In genomic region chr2:68833162-68833561, GRCh38 we compare ENCODE assay signal across 15 cellular contexts. TPM values are rescaled to one million over a fixed set of nuclear protein-coding genes. Genes with fewer than 3 reads are reported as not detected.
A peak's percentile ranks its signal among the peaks of the same experiment; 100 is the strongest.
DNase-seq lines count a peak whose midpoint lies in the region; ATAC-seq and TF ChIP-seq lines count a peak whose summit lies in the region.
"Had no signal": no experiment of that assay in that cellular context is flagged by ENCODE, and none has a peak within 500 bp of the region (broad histone marks: within the 10 kb centered on the region; RNA-seq: fewer than 3 reads in every experiment).

No MANE protein-coding gene starts in this region.

- WGBS in heart right ventricle, 2 donors = 96 to 99% methylated on average over 2 of the region's 2 CpGs
- WGBS in upper lobe of left lung, 2 donors = 95 to 97% methylated on average over 2 of the region's 2 CpGs

- H3K4me1 ChIP-seq in heart right ventricle (peaks cover 19 to 98% (median 53%) of the 10 kb centered on the region in 9 donors), upper lobe of left lung (peaks cover 54 to 58% (median 56%) of the 10 kb centered on the region in 4 donors)
- peaks cover 38% of the 10 kb centered on the region for H3K4me1 ChIP-seq in effector memory CD4-positive, alpha-beta T cell (ENCODE audit: control insufficient read depth, insufficient read depth, low read length, poor library complexity, severe bottlenecking)

- H3K4me3 Mint-ChIP-seq in natural killer cell treated with Interleukin-12 subunit alpha and Interleukin-12 subunit beta and Interleukin-15 and Interleukin-18, amount 100 ng/mL, for 72 hours = peak overlapping the region; percentile 73

- H3K4me1 Mint-ChIP-seq in natural killer cell treated with Interleukin-12 subunit alpha and Interleukin-12 subunit beta and Interleukin-15 and Interleukin-18, amount 100 ng/mL, for 72 hours (ENCODE audit: low read depth in 2 of 2) = peaks cover 72 to 82% of the 10 kb centered on the region in 2 donors

- ATAC-seq in heart right ventricle (no peak), left ventricle myocardium superior (no peak), upper lobe of left lung (ENCODE audit: low FRiP score in 2 of 2) (no peak), GM18909 (IDR thresholded peaks at IDR 0.05; ENCODE audit: poor library complexity, unreplicated experiment) (no peak)
- ATAC-seq in natural killer cell treated with Interleukin-12 subunit alpha and Interleukin-12 subunit beta and Interleukin-15 and Interleukin-18, amount 100 ng/mL, for 72 hours = no peak
- no peak for ATAC-seq in activated CD4-positive, CD25-positive, alpha-beta regulatory T cell treated with anti-CD3 and anti-CD28 coated beads, Interleukin-2, amount 50 U/mL, for 24 hours

- H3K9me3 Mint-ChIP-seq in natural killer cell treated with Interleukin-12 subunit alpha and Interleukin-12 subunit beta and Interleukin-15 and Interleukin-18, amount 100 ng/mL, for 72 hours = no peaks in the 10 kb centered on the region

- peak overlapping the region; percentile 97 for H3K27ac Mint-ChIP-seq in natural killer cell treated with Interleukin-12 subunit alpha and Interleukin-12 subunit beta and Interleukin-15 and Interleukin-18, amount 100 ng/mL, for 72 hours

- H3K27me3 ChIP-seq in heart right ventricle (no peaks in the 10 kb centered on the region), upper lobe of left lung (no peaks in the 10 kb centered on the region)
- H3K27me3 ChIP-seq in effector memory CD4-positive, alpha-beta T cell (replicated peaks; ENCODE audit: control insufficient read depth, insufficient read depth, low read length, poor library complexity, severe bottlenecking) = no peaks in the 10 kb centered on the region
- H3K27me3 ChIP-seq: cardiac muscle cell had no signal

- H3K27ac ChIP-seq in heart right ventricle = peak overlapping the region in 8 of 10 donors; percentile 73 to 85 (median 78)
- H3K27ac ChIP-seq in caudate nucleus (ENCODE audit: low read depth, low read length) = peak overlapping the region; percentile 46
- peak overlapping the region; percentile 81 to 87 (median 85) for H3K27ac ChIP-seq in upper lobe of left lung
- no peak overlapping the region for H3K27ac ChIP-seq in effector memory CD4-positive, alpha-beta T cell (ENCODE audit: insufficient read depth, low read length, poor library complexity, severe bottlenecking)
- H3K27ac ChIP-seq: cardiac muscle cell had no signal

- no peak overlapping the region for H3K4me3 ChIP-seq in heart right ventricle
- no peak overlapping the region for H3K4me3 ChIP-seq in upper lobe of left lung
- no peak overlapping the region for H3K4me3 ChIP-seq in effector memory CD4-positive, alpha-beta T cell (ENCODE audit: insufficient read depth, low read depth, low read length, poor library complexity, severe bottlenecking)
- H3K4me3 ChIP-seq: cardiac muscle cell had no signal

- DNase-seq in heart right ventricle = no peak
- DNase-seq in left ventricle myocardium superior = no peak
- DNase-seq in caudate nucleus (lab: John Stamatoyannopoulos, UW) = no peak
- no peak for DNase-seq in natural killer cell treated with Interleukin-12 subunit alpha and Interleukin-12 subunit beta and Interleukin-15 and Interleukin-18, amount 100 ng/mL, for 72 hours (ENCODE audit: low spot score)
- no peak for DNase-seq in upper lobe of left lung
- DNase-seq in effector memory CD4-positive, alpha-beta T cell = no peak
- DNase-seq: activated naive CD4-positive, alpha-beta T cell; GDM1; KG1; NCI-H1417 treated with DMSO at 0.1 percent for 48 hours had no signal

- intact Hi-C loops in heart right ventricle (cut with DNase I) (loop anchor here in 3 of 10 donors (5.0 to 10.0 kb wide), 3 partner anchors 61 to 1694 kb away; partner anchors contain the start of genes APLF (in 1 of the 3) and FBXO48 (in 1 of the 3)), left ventricle myocardium superior (cut with micrococcal nuclease) (loop anchor here (10.0 kb wide), 1 partner anchor 58 kb away; no protein-coding TSS in a partner anchor)

- peaks cover 0 to 2% (median 0%) of the 10 kb centered on the region in 9 donors for H3K36me3 ChIP-seq in heart right ventricle
- H3K36me3 ChIP-seq in upper lobe of left lung = no peaks in the 10 kb centered on the region
- H3K36me3 ChIP-seq in effector memory CD4-positive, alpha-beta T cell (ENCODE audit: control insufficient read depth, insufficient read depth, low read length) = no peaks in the 10 kb centered on the region
- H3K36me3 ChIP-seq: cardiac muscle cell had no signal

- no peaks in the 10 kb centered on the region for H3K27me3 Mint-ChIP-seq in natural killer cell treated with Interleukin-12 subunit alpha and Interleukin-12 subunit beta and Interleukin-15 and Interleukin-18, amount 100 ng/mL, for 72 hours

- no peaks in the 10 kb centered on the region for H3K9me3 ChIP-seq in heart right ventricle
- H3K9me3 ChIP-seq in upper lobe of left lung = no peaks in the 10 kb centered on the region
- H3K9me3 ChIP-seq in effector memory CD4-positive, alpha-beta T cell (ENCODE audit: control insufficient read depth, low read length) = no peaks in the 10 kb centered on the region

- TF ChIP-seq CTCF in heart right ventricle (IDR thresholded peaks at IDR 0.05) (no peak), upper lobe of left lung (IDR thresholded peaks at IDR 0.05) (no peak)

- TF ChIP-seq EP300 in upper lobe of left lung (IDR thresholded peaks at IDR 0.05) = no peak

- TF ChIP-seq POLR2A in upper lobe of left lung (IDR thresholded peaks at IDR 0.05) = no peak

- peaks cover 5% of the 10 kb centered on the region for H3K36me3 Mint-ChIP-seq in natural killer cell treated with Interleukin-12 subunit alpha and Interleukin-12 subunit beta and Interleukin-15 and Interleukin-18, amount 100 ng/mL, for 72 hours

RNA-seq across cellular contexts. Expression of gene BMP10, which starts 38.0 kb away (rescaled TPM):
- total RNA-seq in heart right ventricle (under 1 TPM in 1 of 10 donors, not detected in 9; 0.31 TPM), left ventricle myocardium superior (0.25 TPM), upper lobe of left lung (not detected)
- under 1 TPM in 1 of 2 donors, not detected in 1; 0.03 TPM for polyA plus RNA-seq in heart right ventricle
- total RNA-seq in natural killer cell treated with Interleukin-12 subunit alpha and Interleukin-12 subunit beta and Interleukin-15 and Interleukin-18, amount 100 ng/mL, for 72 hours = not detected
- total RNA-seq: NCI-H460, osteocyte had no signal
